ENCODE assay signal across 13 cellular contexts in the genomic region with DNA sequence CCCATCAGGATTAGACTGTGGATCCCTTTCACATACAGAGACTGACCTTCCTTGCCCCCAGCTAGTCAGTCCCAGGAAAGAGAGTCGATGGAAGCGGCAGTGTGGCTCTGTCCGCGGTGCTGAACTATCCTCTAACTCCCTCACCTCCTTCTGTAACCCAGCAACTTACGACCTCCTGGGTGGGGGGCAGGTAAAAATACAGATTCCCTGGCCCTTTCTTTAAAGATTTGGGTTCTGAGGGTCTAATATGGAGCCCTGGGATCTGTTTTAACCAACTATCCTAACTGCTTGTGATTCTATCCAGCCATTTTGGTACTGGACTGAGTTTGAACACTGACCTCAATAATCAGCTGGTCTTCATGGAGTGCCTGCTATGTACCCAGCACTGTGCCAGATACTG. TPM values are rescaled to one million over a fixed set of nuclear protein-coding genes. Genes with fewer than 3 reads are reported as not detected.
DNase-seq lines count a peak whose midpoint lies in the region; ATAC-seq, FAIRE-seq and TF ChIP-seq lines count a peak whose summit lies in the region.
"Had no signal": no experiment of that assay in that cellular context is flagged by ENCODE, and none has a peak within 500 bp of the region (broad histone marks: within the 10 kb centered on the region; RNA-seq: fewer than 3 reads in every experiment).

No MANE protein-coding gene starts in this region.

- TF ChIP-seq POLR2A in K562 (conservative IDR thresholded peaks at IDR 0.05) (no peak), uterus (IDR thresholded peaks at IDR 0.05) (no peak)

- DNase-seq in ELF-1 (ENCODE audit: low read depth, low spot score): peak; percentile 72
- peak; percentile 44 for DNase-seq in LoVo (ENCODE audit: low spot score)
- peak in 3 of 4 experiments; percentile 36 to 40 (median 37) for DNase-seq in K562 (ENCODE audit: extremely low read depth in 1 of 4, low spot score in 3 of 4)
- DNase-seq in uterus: no peak
- DNase-seq in AG08396 (ENCODE audit: low spot score): no peak
- DNase-seq: activated CD4-positive, alpha-beta T cell treated with anti-CD3 and anti-CD28 coated beads for 4 hours; foreskin melanocyte; NCI-H1048 had no signal

- ATAC-seq in K562 (peak; percentile 61; the same call in 2 of the 3 replicates), HG03457 (IDR thresholded peaks at IDR 0.05; ENCODE audit: unreplicated experiment) (no peak), HG03097 (IDR thresholded peaks at IDR 0.05; ENCODE audit: low FRiP score, unreplicated experiment) (no peak)

- in situ Hi-C loops in K562 (cut with MboI): no loop called here

- intact Hi-C loops in K562 (cut with micrococcal nuclease) (no loop called here), uterus (cut with DNase I; ENCODE audit: low total_unique reads) (no loop called here)

- no peak overlapping the region for H3K9ac ChIP-seq in K562 (ENCODE audit: insufficient read depth in 1 of 2, low read depth in 2 of 2, low read length in 2 of 2)
- H3K9ac ChIP-seq in liver (ENCODE audit: low read depth in 1 of 2, low read length in 2 of 2): no peak overlapping the region

- TF ChIP-seq CTCF in K562 (IDR thresholded peaks at IDR 0.05 in 2 of 3, conservative IDR thresholded peaks at IDR 0.05 in 1 of 3; ENCODE audit: insufficient read depth in 2 of 3, low read depth in 1 of 3, low read length in 3 of 3): no peak
- TF ChIP-seq CTCF in liver (IDR thresholded peaks at IDR 0.05; ENCODE audit: low read depth, low read length, missing input control): no peak
- no peak for TF ChIP-seq CTCF in uterus (IDR thresholded peaks at IDR 0.05)

- H3K79me2 ChIP-seq in K562 (ENCODE audit: control insufficient read depth, insufficient read depth, low read length): no peaks in the 10 kb centered on the region

- POLR2A ChIA-PET in K562 (lab: Yijun Ruan, JAX): interaction anchor here (0.6 to 1.2 kb wide), 3 partner anchors 9 to 203 kb away, joined by 5 to 6 read pairs (median 5); no protein-coding TSS in a partner anchor

- H3K4me1 ChIP-seq in K562 (replicated peaks in 1 of 2; ENCODE audit: control insufficient read depth in 2 of 2, insufficient read depth in 2 of 2, low read length in 2 of 2): no peaks in the 10 kb centered on the region
- H3K4me1 ChIP-seq in liver (ENCODE audit: control insufficient read depth in 4 of 4, insufficient read depth in 4 of 4, low read length in 3 of 4): peaks cover 0 to 2% (median 0%) of the 10 kb centered on the region in 4 donors
- no peaks in the 10 kb centered on the region for H3K4me1 ChIP-seq in uterus

- BruUV-seq in K562 (replicated peaks; lab: Mats Ljungman, UMichigan): no TSS peak

- H4K20me1 ChIP-seq in K562 (replicated peaks; ENCODE audit: control insufficient read depth, insufficient read depth, low read length): no peaks in the 10 kb centered on the region

- H3K4me3 ChIP-seq in K562: no peak overlapping the region
- H3K4me3 ChIP-seq in liver (ENCODE audit: low read depth in 1 of 3, low read length in 3 of 3): no peak overlapping the region
- H3K4me3 ChIP-seq in uterus: no peak overlapping the region

- TF ChIP-seq RAD21 in K562 (CRISPR knock-in tag; conservative IDR thresholded peaks at IDR 0.05 in 1 of 2, IDR thresholded peaks at IDR 0.05 in 1 of 2) (no peak), liver (IDR thresholded peaks at IDR 0.05) (no peak)

- H3K27ac ChIP-seq in K562 (ENCODE audit: extremely low read depth, low read depth, low read length): no peak overlapping the region
- H3K27ac ChIP-seq in liver (ENCODE audit: low read depth in 1 of 2, low read length in 2 of 2): no peak overlapping the region
- H3K27ac ChIP-seq in uterus: no peak overlapping the region

- no peak overlapping the region for H3K4me2 ChIP-seq in K562 (ENCODE audit: insufficient read depth, low read length)

- 0% methylated on average over 5 of the region's 5 CpGs for WGBS in K562 (ENCODE audit: insufficient coverage, low coverage, missing lambda C conversion rate)
- WGBS in liver: 17% methylated on average over 5 of the region's 5 CpGs

- FAIRE-seq in K562 (lab: Jason Lieb, UNC): no peak
- FAIRE-seq: G401.6, GM19239 had no signal

- peaks cover 0 to 27% of the 10 kb centered on the region in 2 experiments; a peak in 2 of 5 replicates for H3K27me3 ChIP-seq in K562 (ENCODE audit: control insufficient read depth in 2 of 2, insufficient read depth in 2 of 2, low read length in 2 of 2)
- peaks cover 0 to 2% (median 0%) of the 10 kb centered on the region in 4 donors for H3K27me3 ChIP-seq in liver (ENCODE audit: control insufficient read depth in 4 of 4, insufficient read depth in 4 of 4, low read length in 3 of 4)
- H3K27me3 ChIP-seq in uterus: no peaks in the 10 kb centered on the region

- H3K9me3 ChIP-seq in K562 (replicated peaks; ENCODE audit: control insufficient read depth, insufficient read depth, low read depth, low read length) (no peaks in the 10 kb centered on the region), liver (ENCODE audit: control insufficient read depth in 4 of 4, low read length in 3 of 4) (no peaks in the 10 kb centered on the region), uterus (no peaks in the 10 kb centered on the region)

- H3K9me1 ChIP-seq in K562 (ENCODE audit: control insufficient read depth, insufficient read depth, low read length): no peaks in the 10 kb centered on the region

- CTCF ChIA-PET in K562 (lab: Yijun Ruan, JAX; ENCODE audit: low intra/inter-chr PET ratio): no interaction called here

- H3K36me3 ChIP-seq in K562 (ENCODE audit: control insufficient read depth, insufficient read depth, low read length) (no peaks in the 10 kb centered on the region), liver (ENCODE audit: control insufficient read depth in 4 of 4, insufficient read depth in 3 of 4, low read depth in 1 of 4, low read length in 3 of 4) (no peaks in the 10 kb centered on the region), uterus (no peaks in the 10 kb centered on the region)

- no peak overlapping the region for H2AFZ ChIP-seq in K562 (ENCODE audit: low read depth, low read length)

- TF ChIP-seq EP300 in K562 (IDR thresholded peaks at IDR 0.05; ENCODE audit: low read length): no peak

RNA-seq across cellular contexts. Expression of a gene that starts 23.2 kb away (rescaled TPM):
- total RNA-seq in K562 (2011; cell fraction: chromatin; rRNA removed; ENCODE audit: low replicate concordance): 0.83 TPM in 1 of 2 replicates, not detected in the other
- total RNA-seq in K562 (2011; cell fraction: nucleolus; rRNA removed): not detected in 2 replicates
- total RNA-seq in K562 (2011; cell fraction: nucleoplasm; rRNA removed): not detected in 2 replicates
- total RNA-seq in K562 (2014; rRNA removed) (0.53 and 0.54 TPM in 2 replicates), K562 (2014; rRNA removed; fragmentation: Illumina TruSeq; extraction: Trizol) (0.32 TPM in 1 of 2 replicates, not detected in the other), K562 (2015; rRNA removed; fragmentation: Illumina TruSeq; extraction: Trizol) (0.26 TPM in 1 of 2 replicates, not detected in the other), K562 (2021) (0.73 and 0.89 TPM in 2 replicates), liver (1 to 10 TPM; 6.9 to 7.9 TPM), uterus (10 to 100 TPM in 3 of 4 donors, 1 to 10 TPM in 1; 7.6 to 71.2 (median 28.7) TPM)
- polyA plus RNA-seq in K562 (2011; rRNA removed) (0.08 and 0.38 TPM in 2 replicates), K562 (2014; fragmentation: Illumina TruSeq; extraction: Trizol) (0.14 and 0.16 TPM in 2 replicates), K562 (2014; fragmentation: Nextera tagmentation; extraction: Ambion mirVana) (not detected), K562 (2014; rRNA removed) (0.13 and 0.20 TPM in 2 replicates), liver (10 to 100 TPM in 1 of 2 donors, 1 to 10 TPM in 1; 5.0 to 10.7 TPM)
- polyA plus RNA-seq in K562 (2011; cell fraction: cytosol; rRNA removed): 0.18 and 1.2 TPM in 2 replicates
- 0.10 and 1.6 TPM in 2 replicates for polyA plus RNA-seq in K562 (2011; cell fraction: nucleus; rRNA removed)
- polyA plus RNA-seq in K562 (2012): 0.10 and 0.86 TPM in 2 replicates
- 0.49 TPM in 1 of 2 replicates, not detected in the other for polyA minus RNA-seq in K562 (2011; rRNA and poly(A)+ RNA removed)
- polyA minus RNA-seq in K562 (2011; cell fraction: cytosol; rRNA and poly(A)+ RNA removed): not detected in 2 replicates
- not detected in 2 replicates for polyA minus RNA-seq in K562 (2011; cell fraction: nucleus; rRNA and poly(A)+ RNA removed)

RNA-seq across cellular contexts. Expression of a gene that starts 35.7 kb away (rescaled TPM):
- total RNA-seq in K562 (2011; cell fraction: chromatin; rRNA removed; ENCODE audit: low replicate concordance): not detected in 2 replicates
- not detected in 2 replicates for total RNA-seq in K562 (2011; cell fraction: nucleolus; rRNA removed)
- total RNA-seq in K562 (2011; cell fraction: nucleoplasm; rRNA removed): not detected in 2 replicates
- total RNA-seq in K562 (2014; rRNA removed) (not detected in 2 replicates), K562 (2014; rRNA removed; fragmentation: Illumina TruSeq; extraction: Trizol) (not detected in 2 replicates), K562 (2015; rRNA removed; fragmentation: Illumina TruSeq; extraction: Trizol) (not detected in 2 replicates), K562 (2021) (not detected in 2 replicates), liver (under 1 TPM; 0.08 to 0.19 TPM), uterus (under 1 TPM in 2 of 4 donors, not detected in 2; 0.30 to 0.76 TPM)
- polyA plus RNA-seq in K562 (2011; rRNA removed) (not detected in 2 replicates), K562 (2014; fragmentation: Illumina TruSeq; extraction: Trizol) (not detected in 2 replicates), K562 (2014; fragmentation: Nextera tagmentation; extraction: Ambion mirVana) (not detected), K562 (2014; rRNA removed) (not detected in 2 replicates), liver (under 1 TPM in 1 of 2 donors, not detected in 1; 0.07 TPM)
- under 0.01 and 0.01 TPM in 2 replicates for polyA plus RNA-seq in K562 (2011; cell fraction: cytosol; rRNA removed)
- polyA plus RNA-seq in K562 (2011; cell fraction: nucleus; rRNA removed): 0.01 TPM in 1 of 2 replicates, not detected in the other
- polyA plus RNA-seq in K562 (2012): not detected in 2 replicates
- not detected in 2 replicates for polyA minus RNA-seq in K562 (2011; rRNA and poly(A)+ RNA removed)
- polyA minus RNA-seq in K562 (2011; cell fraction: cytosol; rRNA and poly(A)+ RNA removed): not detected in 2 replicates
- not detected in 2 replicates for polyA minus RNA-seq in K562 (2011; cell fraction: nucleus; rRNA and poly(A)+ RNA removed)

RNA-seq across cellular contexts. Expression of a gene that starts 56.2 kb away (rescaled TPM):
- 5.4 and 20.1 TPM in 2 replicates for total RNA-seq in K562 (2011; cell fraction: chromatin; rRNA removed; ENCODE audit: low replicate concordance)
- total RNA-seq in K562 (2011; cell fraction: nucleolus; rRNA removed): 9.2 and 11.7 TPM in 2 replicates
- 6.9 and 8.3 TPM in 2 replicates for total RNA-seq in K562 (2011; cell fraction: nucleoplasm; rRNA removed)
- total RNA-seq in K562 (2014; rRNA removed) (4.2 and 4.4 TPM in 2 replicates), K562 (2014; rRNA removed; fragmentation: Illumina TruSeq; extraction: Trizol) (0.57 and 0.84 TPM in 2 replicates), K562 (2015; rRNA removed; fragmentation: Illumina TruSeq; extraction: Trizol) (1.6 TPM in 2 replicates), K562 (2021) (4.6 and 5.8 TPM in 2 replicates), liver (1 to 10 TPM; 7.8 to 8.9 TPM), uterus (10 to 100 TPM in 2 of 4 donors, 1 to 10 TPM in 2; 4.6 to 23.4 (median 10.2) TPM)
- polyA plus RNA-seq in K562 (2011; rRNA removed) (3.0 and 4.2 TPM in 2 replicates), K562 (2014; fragmentation: Illumina TruSeq; extraction: Trizol) (1.5 and 3.2 TPM in 2 replicates), K562 (2014; fragmentation: Nextera tagmentation; extraction: Ambion mirVana) (under 1 TPM; 0.13 to 0.20 TPM), K562 (2014; rRNA removed) (3.6 and 5.8 TPM in 2 replicates), liver (10 to 100 TPM in 1 of 2 donors, 1 to 10 TPM in 1; 7.9 to 14.0 TPM)
- polyA plus RNA-seq in K562 (2011; cell fraction: cytosol; rRNA removed): 4.8 and 9.8 TPM in 2 replicates
- 14.1 and 18.7 TPM in 2 replicates for polyA plus RNA-seq in K562 (2011; cell fraction: nucleus; rRNA removed)
- polyA plus RNA-seq in K562 (2012): 2.4 and 4.6 TPM in 2 replicates
- 1.2 and 1.3 TPM in 2 replicates for polyA minus RNA-seq in K562 (2011; rRNA and poly(A)+ RNA removed)
- 5.9 TPM in 2 replicates for polyA minus RNA-seq in K562 (2011; cell fraction: cytosol; rRNA and poly(A)+ RNA removed)
- polyA minus RNA-seq in K562 (2011; cell fraction: nucleus; rRNA and poly(A)+ RNA removed): 4.6 and 4.7 TPM in 2 replicates

Comparison
In these comparisons a context has a peak if more than half of its experiments do, and no peak if none do; other contexts are left out.
1. DNase-seq: peak in ELF-1 (single experiment), LoVo (single experiment) and K562 (3 of 4); none in uterus (0 of 2) and AG08396 (single experiment).
2. RNA of a gene that starts 23.2 kb away (total RNA-seq): 7.6 to 71.2 TPM in uterus and 6.9 to 7.9 TPM in liver; 0.26 to 0.89 TPM in K562; every median in the first group is over 4 times any median in the second.